In genomic region chr14:103855734-103856095, GRCh38 we compare ENCODE assay signal across 17 cellular contexts. TPM values are rescaled to one million over a fixed set of nuclear protein-coding genes. Genes with fewer than 3 reads are reported as not detected.
DNase-seq lines count a peak whose midpoint lies in the region; ATAC-seq and TF ChIP-seq lines count a peak whose summit lies in the region.
"Had no signal": no experiment of that assay in that cellular context is flagged by ENCODE, and none has a peak within 500 bp of the region (broad histone marks: within the 10 kb centered on the region; RNA-seq: fewer than 3 reads in every experiment).

No MANE protein-coding gene starts in this region.

- no peaks in the 10 kb centered on the region for H3K9me3 ChIP-seq in PC-3 (ENCODE audit: low read length)
- H3K9me3 ChIP-seq in parathyroid adenoma (ENCODE audit: control insufficient read depth, low read length) = no peaks in the 10 kb centered on the region
- H3K9me3 ChIP-seq: gastroesophageal sphincter had no signal

- peak overlapping the region; percentile 47 for H3K4me2 ChIP-seq in PC-3 (ENCODE audit: low read length)
- no peak overlapping the region for H3K4me2 ChIP-seq in parathyroid adenoma (ENCODE audit: low read length)

- H3K36me3 ChIP-seq in PC-3 (ENCODE audit: low read depth, low read length) (no peaks in the 10 kb centered on the region), parathyroid adenoma (ENCODE audit: control insufficient read depth, insufficient read depth, low read length) (no peaks in the 10 kb centered on the region)
- H3K36me3 ChIP-seq: gastroesophageal sphincter had no signal

- no peak for ATAC-seq in PC-3
- ATAC-seq in HG02642 (IDR thresholded peaks at IDR 0.05; ENCODE audit: poor library complexity, unreplicated experiment) = no peak
- ATAC-seq: CD8-positive, alpha-beta T cell; T-helper 17 cell had no signal

- TF ChIP-seq CTCF in 22Rv1 (IDR thresholded peaks at IDR 0.05) = no peak
- no peak for TF ChIP-seq CTCF in PC-3 (conservative IDR thresholded peaks at IDR 0.05; ENCODE audit: low read depth, low read length)
- TF ChIP-seq CTCF in fibroblast of pulmonary artery (IDR thresholded peaks at IDR 0.05; ENCODE audit: low read length, missing control alignments) = no peak
- no peak for TF ChIP-seq CTCF in parathyroid adenoma (IDR thresholded peaks at IDR 0.05)

- CTCF ChIA-PET in PC-3 (lab: Charles Lee) = interaction anchor here (0.8 kb wide), 1 partner anchor 48 kb away, joined by 3 read pairs; no protein-coding TSS in a partner anchor

- intact Hi-C loops in PC-3 (cut with micrococcal nuclease) = no loop called here

- BruUV-seq in PC-3 (replicated peaks; lab: Mats Ljungman, UMichigan) = no TSS peak

- POLR2A ChIA-PET in PC-3 (lab: Charles Lee; ENCODE audit: unreplicated experiment) = no interaction called here

- H3K4me3 ChIP-seq in PC-3 (ENCODE audit: low read length) (no peak overlapping the region), fibroblast of pulmonary artery (replicated peaks; ENCODE audit: low read depth, low read length) (no peak overlapping the region), parathyroid adenoma (ENCODE audit: low read depth, low read length) (no peak overlapping the region)
- H3K4me3 ChIP-seq: gastroesophageal sphincter had no signal

- H3K9ac ChIP-seq in PC-3 (ENCODE audit: low read length) = no peak overlapping the region
- no peak overlapping the region for H3K9ac ChIP-seq in parathyroid adenoma

- H3K27me3 ChIP-seq in PC-3 (ENCODE audit: low read length) (no peaks in the 10 kb centered on the region), parathyroid adenoma (ENCODE audit: control insufficient read depth, insufficient read depth, low read length) (no peaks in the 10 kb centered on the region)
- H3K27me3 ChIP-seq: gastroesophageal sphincter had no signal

- H3K4me1 ChIP-seq in PC-3 (ENCODE audit: insufficient read depth, low read length) = peaks cover 28% of the 10 kb centered on the region
- H3K4me1 ChIP-seq in parathyroid adenoma = no peaks in the 10 kb centered on the region

- H3K27ac ChIP-seq in 22Rv1 (peak overlapping the region; percentile 40), PC-3 (ENCODE audit: low read length) (no peak overlapping the region), parathyroid adenoma (no peak overlapping the region)

- DNase-seq in PC-3 = no peak
- DNase-seq in fibroblast of pulmonary artery (ENCODE audit: low read depth) = peak; percentile 35
- DNase-seq in GF-D8 (lab: John Stamatoyannopoulos, UW) = no peak
- no peak for DNase-seq in stimulated activated naive CD4-positive, alpha-beta T cell treated with Interleukin-2 at 50 U/mL for 16 hours (lab: John Stamatoyannopoulos, UW)
- DNase-seq in NCI-H1092 (lab: John Stamatoyannopoulos, UW) = no peak
- DNase-seq: ACHN; activated CD4-positive, CD25-positive, alpha-beta regulatory T cell treated with anti-CD3 and anti-CD28 coated beads, Interleukin-2, amount 50 U/mL, for 72 hours; activated effector memory CD4-positive, alpha-beta T cell treated with anti-CD3 and anti-CD28 coated beads, Interleukin-2, amount 50 U/mL, for 16 hours; CD8-positive, alpha-beta T cell; immature natural killer cell; Kasumi-1; stimulated activated CD4-positive, alpha-beta T cell treated with anti-CD3 and anti-CD28 coated beads, Interleukin-4, amount 100 ng/mL, for 4 hours; T-helper 17 cell had no signal

- H3F3A ChIP-seq in PC-3 (ENCODE audit: low read length, unreplicated experiment) = no peaks in the 10 kb centered on the region

- H3K79me2 ChIP-seq in PC-3 (ENCODE audit: low read length) (no peaks in the 10 kb centered on the region), parathyroid adenoma (no peaks in the 10 kb centered on the region)

- H3K9me2 ChIP-seq in PC-3 (replicated peaks; ENCODE audit: low read length) = no peaks in the 10 kb centered on the region

- H2AFZ ChIP-seq in PC-3 (ENCODE audit: low read length) (peak overlapping the region; percentile 56), parathyroid adenoma (peak overlapping the region; percentile 60)

- no peaks in the 10 kb centered on the region for H4K20me1 ChIP-seq in PC-3 (ENCODE audit: low read length)

RNA-seq across cellular contexts. Expression of gene PPP1R13B, which starts 8.3 kb away (rescaled TPM):
- total RNA-seq in PC-3 (2014; rRNA removed) = 13.0 and 16.4 TPM in 2 replicates
